In genomic region chr21:42626171-42626570, GRCh38 we compare ENCODE assay signal across 24 cellular contexts.
"Had no signal": no experiment of that assay in that cellular context is flagged by ENCODE, and none has a peak within 500 bp of the region (broad histone marks: within the 10 kb centered on the region; RNA-seq: fewer than 3 reads in every experiment).

No MANE protein-coding gene starts in this region.

- ATAC-seq: activated T-cell treated with anti-CD3 and anti-CD28 coated beads, Interleukin-2, amount 50 U/mL, for 4 hours; K562; PC-3; T-helper 17 cell had no signal

- H3K4me3 ChIP-seq: adrenal gland, K562 had no signal

- DNase-seq: activated CD4-positive, alpha-beta memory T cell treated with anti-CD3 and anti-CD28 coated beads for 36 hours; activated CD4-positive, alpha-beta T cell treated with anti-CD3 and anti-CD28 coated beads, Interleukin-2, amount 10 ng/mL, durations not matched to agents 7 days and 5 days; activated CD4-positive, CD25-positive, alpha-beta regulatory T cell; activated CD8-positive, alpha-beta memory T cell treated with anti-CD3 and anti-CD28 coated beads for 24 hours; activated naive CD4-positive, alpha-beta T cell treated with anti-CD3 and anti-CD28 coated beads, Interleukin-2, amount 50 U/mL, for 16 hours; activated naive CD8-positive, alpha-beta T cell treated with anti-CD3 and anti-CD28 coated beads, Interleukin-2, amount 10 ng/mL, durations not matched to agents 7 days and 5 days; activated T-cell treated with anti-CD3 and anti-CD28 coated beads, Interleukin-2, amount 50 U/mL, for 4 hours; adrenal gland; anterior cingulate cortex; Karpas-422; MM.1S; NCI-H1105 treated with DMSO at 0.1 percent for 48 hours; NCI-H146; NCI-H187 treated with DMSO at 0.1 percent for 48 hours; NCI-H2081 treated with DMSO at 0.1 percent for 48 hours; NCI-H446; NCI-H524; PC-3; SHP77 treated with DMSO at 0.1 percent for 48 hours; T-helper 17 cell; T-helper 9 cell had no signal

- H3K27ac ChIP-seq: adrenal gland had no signal

- H3K36me3 ChIP-seq: adrenal gland had no signal

- H3K4me1 ChIP-seq: adrenal gland had no signal

- FAIRE-seq: K562, RCC 7860, TTC549 had no signal

- H3K9me3 ChIP-seq: adrenal gland had no signal
